In genomic region chr1:153261793-153262371, GRCh38 we compare ENCODE assay signal across 9 cellular contexts. TPM values are rescaled to one million over a fixed set of nuclear protein-coding genes. Genes with fewer than 3 reads are reported as not detected.
DNase-seq lines count a peak whose midpoint lies in the region; ATAC-seq, FAIRE-seq and TF ChIP-seq lines count a peak whose summit lies in the region.
"Had no signal": no experiment of that assay in that cellular context is flagged by ENCODE, and none has a peak within 500 bp of the region (broad histone marks: within the 10 kb centered on the region; RNA-seq: fewer than 3 reads in every experiment).

No MANE protein-coding gene starts in this region.

- no peak for TF ChIP-seq POLR2A in GM12891 (IDR thresholded peaks at IDR 0.05; ENCODE audit: low read depth, low read length)

- peak overlapping the region; percentile 68 for H3K4me2 ChIP-seq in fibroblast of lung (ENCODE audit: extremely low read depth, insufficient read depth, low read length)

- H3K4me1 ChIP-seq in RWPE2 (ENCODE audit: insufficient read depth, poor library complexity, severe bottlenecking) (no peaks in the 10 kb centered on the region), fibroblast of lung (ENCODE audit: control insufficient read depth, extremely low read depth, insufficient read depth, low read length) (no peaks in the 10 kb centered on the region)

- H3K27ac ChIP-seq in RWPE2 (ENCODE audit: poor library complexity, severe bottlenecking) (no peak overlapping the region), fibroblast of lung (ENCODE audit: insufficient read depth, low read length) (no peak overlapping the region)

- no peaks in the 10 kb centered on the region for H4K20me1 ChIP-seq in fibroblast of lung (ENCODE audit: control insufficient read depth, extremely low read depth, insufficient read depth, low read length)

- H3K9ac ChIP-seq in fibroblast of lung (ENCODE audit: insufficient read depth, low read length), result no peak overlapping the region

- H3K27me3 ChIP-seq in RWPE2 (ENCODE audit: insufficient read depth, poor library complexity, severe bottlenecking) (peaks cover 69% of the 10 kb centered on the region), fibroblast of lung (ENCODE audit: control insufficient read depth, insufficient read depth, low read length) (peaks cover 42% of the 10 kb centered on the region)

- TF ChIP-seq CTCF in RWPE2 (IDR thresholded peaks at IDR 0.05; ENCODE audit: poor library complexity, severe bottlenecking), result no peak
- TF ChIP-seq CTCF in fibroblast of lung (conservative IDR thresholded peaks at IDR 0.05 in 1 of 2, IDR thresholded peaks at IDR 0.05 in 1 of 2; ENCODE audit: low read depth in 1 of 2, low read length in 2 of 2), result no peak

- no peaks in the 10 kb centered on the region for H3K79me2 ChIP-seq in fibroblast of lung (ENCODE audit: control insufficient read depth, insufficient read depth, low read length)

- no peak overlapping the region for H2AFZ ChIP-seq in fibroblast of lung (ENCODE audit: low read length)

- DNase-seq in GM12891 (ENCODE audit: insufficient read length, low spot score) (no peak), RWPE2 (ENCODE audit: low spot score) (no peak), fibroblast of lung (ENCODE audit: low read depth in 2 of 2) (no peak), retina (peak; percentile 38), middle frontal gyrus (ENCODE audit: extremely low spot score, low spot score) (no peak)
- DNase-seq in activated CD8-positive, alpha-beta memory T cell treated with anti-CD3 and anti-CD28 coated beads for 24 hours, result no peak

- FAIRE-seq in GM12891 (lab: Jason Lieb, UNC), result peak; percentile 67

- H3K36me3 ChIP-seq in RWPE2 (ENCODE audit: low read depth) (no peaks in the 10 kb centered on the region), fibroblast of lung (ENCODE audit: control insufficient read depth, insufficient read depth, low read length) (no peaks in the 10 kb centered on the region)

- ATAC-seq in RWPE2 (ENCODE audit: low read depth) (peak; percentile 8; the same call in 1 of the 3 replicates), HG02981 (IDR thresholded peaks at IDR 0.05; ENCODE audit: unreplicated experiment) (no peak), GM21515 (IDR thresholded peaks at IDR 0.05; ENCODE audit: unreplicated experiment) (no peak)

- H3K4me3 ChIP-seq in RWPE2 (ENCODE audit: severe bottlenecking) (peak overlapping the region; percentile 29), fibroblast of lung (replicated peaks in 1 of 4; ENCODE audit: control extremely low read depth in 1 of 4, insufficient read depth in 1 of 4, low read depth in 3 of 4, low read length in 4 of 4) (peak overlapping the region in 2 of 4 experiments; percentile 23 to 38)

- H3K9me3 ChIP-seq in RWPE2 (ENCODE audit: severe bottlenecking) (no peaks in the 10 kb centered on the region), fibroblast of lung (ENCODE audit: control insufficient read depth, insufficient read depth, low read depth, low read length) (no peaks in the 10 kb centered on the region)

TF ChIP-seq in GM12891, 5 proteins besides CTCF, POLR2A, EP300 and RAD21:
- TF ChIP-seq POLR2AphosphoS5 (IDR thresholded peaks at IDR 0.05; ENCODE audit: low read depth, low read length) (no peak), TAF1 (IDR thresholded peaks at IDR 0.05; ENCODE audit: low read depth, low read length) (no peak), POU2F2 (IDR thresholded peaks at IDR 0.05; ENCODE audit: low read depth, low read length) (no peak), SPI1 (IDR thresholded peaks at IDR 0.05; ENCODE audit: low read depth, low read length) (no peak), PAX5 (IDR thresholded peaks at IDR 0.05; ENCODE audit: insufficient read depth, low read length, severe bottlenecking) (no peak)

RNA-seq across cellular contexts. Expression of gene LORICRIN, which starts 2.4 kb away (rescaled TPM):
- polyA plus RNA-seq in GM12891 (2012; ENCODE audit: low read depth, missing spikeins), result not detected
- total RNA-seq in fibroblast of lung, result not detected in 2 replicates
- polyA plus RNA-seq in fibroblast of lung, result not detected in 2 replicates
- polyA plus RNA-seq in fibroblast of lung (2012), result not detected in 2 replicates
- not detected in 2 replicates for polyA minus RNA-seq in fibroblast of lung (ENCODE audit: low replicate concordance)
- total RNA-seq: dermis blood vessel endothelial cell had no signal

RNA-seq across cellular contexts. Expression of gene PRR9, which starts 44.5 kb away (rescaled TPM):
- not detected for polyA plus RNA-seq in GM12891 (2012; ENCODE audit: low read depth, missing spikeins)
- total RNA-seq in fibroblast of lung, result not detected in 2 replicates
- polyA plus RNA-seq in fibroblast of lung, result not detected in 2 replicates
- not detected in 2 replicates for polyA plus RNA-seq in fibroblast of lung (2012)
- polyA minus RNA-seq in fibroblast of lung (ENCODE audit: low replicate concordance), result not detected in 2 replicates
- total RNA-seq: dermis blood vessel endothelial cell had no signal

RNA-seq across cellular contexts. Expression of gene PGLYRP3, which starts 50.9 kb away (rescaled TPM):
- polyA plus RNA-seq in GM12891 (2012; ENCODE audit: low read depth, missing spikeins), result 0.27 TPM
- not detected in 2 replicates for total RNA-seq in fibroblast of lung
- not detected in 2 replicates for polyA plus RNA-seq in fibroblast of lung
- polyA plus RNA-seq in fibroblast of lung (2012), result not detected in 2 replicates
- polyA minus RNA-seq in fibroblast of lung (ENCODE audit: low replicate concordance), result not detected in 2 replicates
- total RNA-seq: dermis blood vessel endothelial cell had no signal

RNA-seq across cellular contexts. Expression of gene LELP1, which starts 58.7 kb away (rescaled TPM):
- not detected for polyA plus RNA-seq in GM12891 (2012; ENCODE audit: low read depth, missing spikeins)
- not detected in 2 replicates for total RNA-seq in fibroblast of lung
- not detected in 2 replicates for polyA plus RNA-seq in fibroblast of lung
- not detected in 2 replicates for polyA plus RNA-seq in fibroblast of lung (2012)
- polyA minus RNA-seq in fibroblast of lung (ENCODE audit: low replicate concordance), result not detected in 2 replicates
- total RNA-seq: dermis blood vessel endothelial cell had no signal
